1 cellular context compared by ENCODE assay signal in the genomic region with DNA sequence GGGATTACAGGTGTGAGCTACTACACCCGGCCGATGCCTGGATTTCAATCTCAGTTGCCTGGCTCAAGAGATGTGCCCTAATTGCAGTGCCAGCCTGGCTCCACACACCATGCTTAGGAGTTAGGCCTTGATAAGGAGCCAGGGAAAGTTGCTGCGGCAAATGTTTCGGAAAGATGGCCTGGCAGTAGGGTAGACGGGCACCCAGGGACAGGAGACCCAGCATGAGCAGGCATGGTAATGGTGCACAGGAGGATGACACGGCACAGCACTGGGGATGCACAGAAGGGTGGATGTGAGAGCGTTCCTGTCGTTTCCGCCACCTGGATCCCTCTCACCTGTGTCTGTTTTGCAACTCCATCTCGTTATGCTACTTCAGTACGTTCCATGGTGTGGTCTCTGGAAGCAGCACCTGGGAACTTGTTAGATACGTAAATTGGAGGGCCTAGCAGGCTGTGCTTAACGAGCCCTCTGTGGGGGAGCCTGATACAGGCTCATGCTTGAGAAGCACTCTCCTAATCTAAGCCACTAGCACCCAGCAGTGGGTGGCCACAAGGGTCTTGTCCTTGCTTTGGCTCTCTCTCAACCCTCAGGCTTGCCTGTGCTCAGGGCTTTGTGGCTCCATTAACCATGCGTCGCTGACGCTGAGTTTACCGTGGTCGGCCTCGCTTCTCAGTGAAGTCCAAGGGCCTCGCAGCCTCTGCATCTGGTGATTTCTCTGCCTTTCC.
TF ChIP-seq lines count a peak whose summit lies in the region.

No MANE protein-coding gene starts in this region.

TF ChIP-seq in WTC11, 78 proteins besides CTCF, POLR2A, EP300 and RAD21 (continued from another document):
- TF ChIP-seq, protein P1, sequence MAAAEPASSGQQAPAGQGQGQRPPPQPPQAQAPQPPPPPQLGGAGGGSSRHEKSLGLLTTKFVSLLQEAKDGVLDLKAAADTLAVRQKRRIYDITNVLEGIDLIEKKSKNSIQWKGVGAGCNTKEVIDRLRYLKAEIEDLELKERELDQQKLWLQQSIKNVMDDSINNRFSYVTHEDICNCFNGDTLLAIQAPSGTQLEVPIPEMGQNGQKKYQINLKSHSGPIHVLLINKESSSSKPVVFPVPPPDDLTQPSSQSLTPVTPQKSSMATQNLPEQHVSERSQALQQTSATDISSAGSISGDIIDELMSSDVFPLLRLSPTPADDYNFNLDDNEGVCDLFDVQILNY (CRISPR knock-in tag; IDR thresholded peaks at IDR 0.05), result no peak
- TF ChIP-seq ZBTB21 (CRISPR knock-in tag; IDR thresholded peaks at IDR 0.05; ENCODE audit: borderline replicate concordance) (no peak), TEAD1 (CRISPR knock-in tag; IDR thresholded peaks at IDR 0.05) (no peak), NFATC4 (CRISPR knock-in tag; IDR thresholded peaks at IDR 0.05) (no peak), ZNF423 (CRISPR knock-in tag; IDR thresholded peaks at IDR 0.05) (no peak)
- TF ChIP-seq, protein P2, sequence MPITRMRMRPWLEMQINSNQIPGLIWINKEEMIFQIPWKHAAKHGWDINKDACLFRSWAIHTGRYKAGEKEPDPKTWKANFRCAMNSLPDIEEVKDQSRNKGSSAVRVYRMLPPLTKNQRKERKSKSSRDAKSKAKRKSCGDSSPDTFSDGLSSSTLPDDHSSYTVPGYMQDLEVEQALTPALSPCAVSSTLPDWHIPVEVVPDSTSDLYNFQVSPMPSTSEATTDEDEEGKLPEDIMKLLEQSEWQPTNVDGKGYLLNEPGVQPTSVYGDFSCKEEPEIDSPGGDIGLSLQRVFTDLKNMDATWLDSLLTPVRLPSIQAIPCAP (CRISPR knock-in tag; IDR thresholded peaks at IDR 0.05), result no peak
- TF ChIP-seq, protein P3, sequence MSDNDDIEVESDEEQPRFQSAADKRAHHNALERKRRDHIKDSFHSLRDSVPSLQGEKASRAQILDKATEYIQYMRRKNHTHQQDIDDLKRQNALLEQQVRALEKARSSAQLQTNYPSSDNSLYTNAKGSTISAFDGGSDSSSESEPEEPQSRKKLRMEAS (CRISPR knock-in tag; IDR thresholded peaks at IDR 0.05), result no peak
- TF ChIP-seq, protein P4, sequence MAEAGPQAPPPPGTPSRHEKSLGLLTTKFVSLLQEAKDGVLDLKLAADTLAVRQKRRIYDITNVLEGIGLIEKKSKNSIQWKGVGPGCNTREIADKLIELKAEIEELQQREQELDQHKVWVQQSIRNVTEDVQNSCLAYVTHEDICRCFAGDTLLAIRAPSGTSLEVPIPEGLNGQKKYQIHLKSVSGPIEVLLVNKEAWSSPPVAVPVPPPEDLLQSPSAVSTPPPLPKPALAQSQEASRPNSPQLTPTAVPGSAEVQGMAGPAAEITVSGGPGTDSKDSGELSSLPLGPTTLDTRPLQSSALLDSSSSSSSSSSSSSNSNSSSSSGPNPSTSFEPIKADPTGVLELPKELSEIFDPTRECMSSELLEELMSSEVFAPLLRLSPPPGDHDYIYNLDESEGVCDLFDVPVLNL (CRISPR knock-in tag; IDR thresholded peaks at IDR 0.05; ENCODE audit: borderline replicate concordance, low read depth), result no peak
- TF ChIP-seq, protein P5, sequence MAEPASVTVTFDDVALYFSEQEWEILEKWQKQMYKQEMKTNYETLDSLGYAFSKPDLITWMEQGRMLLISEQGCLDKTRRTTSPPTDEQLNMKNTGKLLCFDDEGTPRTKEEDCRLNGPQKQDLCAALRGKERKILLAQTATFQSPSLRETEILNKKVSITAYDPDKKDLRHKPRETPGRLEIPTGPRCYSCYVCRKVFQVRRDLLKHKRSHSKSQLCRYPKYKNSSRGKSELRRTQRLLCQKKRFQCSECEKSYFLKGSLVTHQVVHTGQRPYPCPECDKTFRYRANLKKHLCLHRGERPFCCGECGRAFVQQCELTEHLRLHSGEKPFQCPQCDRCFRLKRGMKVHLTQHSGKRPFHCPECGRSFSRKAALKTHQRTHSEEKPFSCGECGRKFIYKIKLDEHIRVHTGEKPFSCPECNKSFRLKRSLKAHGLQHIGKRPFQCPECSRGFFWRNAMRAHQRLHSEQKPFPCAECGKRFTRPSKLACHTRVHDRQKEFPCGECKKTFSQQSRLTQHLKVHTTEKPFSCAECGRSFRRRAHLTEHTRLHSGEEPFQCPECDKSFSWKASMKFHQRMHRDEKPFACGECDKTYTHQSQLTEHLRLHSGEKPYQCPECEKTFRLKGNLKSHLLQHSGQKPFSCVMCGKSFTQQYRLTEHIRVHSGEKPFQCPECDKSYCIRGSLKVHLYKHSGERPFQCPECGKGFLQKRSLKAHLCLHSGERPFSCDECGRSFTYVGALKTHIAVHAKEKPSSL (CRISPR knock-in tag; conservative IDR thresholded peaks at IDR 0.05), result no peak
